Comparison of ENCODE assay signal across 13 cellular contexts in the genomic region with DNA sequence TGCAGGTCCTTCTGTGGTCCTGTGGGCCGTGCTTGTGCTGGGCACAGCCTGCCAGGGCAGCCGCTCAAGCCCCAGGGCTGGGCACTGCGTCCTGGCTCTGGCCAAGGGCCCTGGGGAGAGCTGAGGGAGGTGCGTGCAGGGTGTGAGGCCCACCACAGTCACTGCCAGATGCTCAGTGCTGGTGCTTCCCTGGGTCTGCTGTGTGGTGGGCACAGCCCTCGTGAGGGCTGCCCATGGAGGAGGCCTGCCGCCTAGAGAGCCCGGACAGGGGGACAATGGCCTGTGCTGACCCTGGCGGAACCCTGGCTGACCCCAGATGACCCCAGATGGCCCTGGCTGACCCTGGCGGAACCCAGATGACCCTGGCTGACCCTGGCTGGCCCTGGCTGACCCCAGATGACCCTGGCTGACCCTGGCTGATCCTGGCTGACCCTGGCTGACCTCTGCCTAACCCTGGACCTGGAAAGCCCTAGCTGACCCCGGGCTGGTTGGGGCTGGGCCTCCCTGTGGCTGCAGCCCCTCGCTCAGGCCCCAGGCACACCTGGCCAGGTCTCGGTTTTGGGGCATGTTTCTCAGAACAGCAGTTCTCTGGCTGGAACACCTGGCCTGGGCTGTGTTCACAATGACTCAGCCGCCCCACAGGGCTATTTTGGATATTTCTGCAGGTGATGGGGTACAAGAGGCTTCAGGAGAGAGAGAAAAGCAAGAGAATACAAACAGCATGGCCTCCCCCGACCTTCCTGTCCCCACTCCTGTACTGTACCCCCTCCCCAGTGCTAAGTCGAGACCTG. TPM values are rescaled to one million over a fixed set of nuclear protein-coding genes. Genes with fewer than 3 reads are reported as not detected.
DNase-seq lines count a peak whose midpoint lies in the region; ATAC-seq and TF ChIP-seq lines count a peak whose summit lies in the region.
"Had no signal": no experiment of that assay in that cellular context is flagged by ENCODE, and none has a peak within 500 bp of the region (broad histone marks: within the 10 kb centered on the region; RNA-seq: fewer than 3 reads in every experiment).

No MANE protein-coding gene starts in this region.

- H3K36me3 ChIP-seq in right lobe of liver, result no peaks in the 10 kb centered on the region
- H3K36me3 ChIP-seq in HAP-1 (replicated peaks), result no peaks in the 10 kb centered on the region
- no peaks in the 10 kb centered on the region for H3K36me3 ChIP-seq in hepatocyte (replicated peaks; ENCODE audit: insufficient read depth, low read depth)

- peak; percentile 62 for DNase-seq in GM13977 (ENCODE audit: low spot score)
- DNase-seq in right lobe of liver, result peak in 2 of 3 donors; percentile 59 to 86
- no peak for DNase-seq in mucosa of gallbladder (ENCODE audit: low spot score)
- DNase-seq in NCI-H226, result no peak
- DNase-seq in HAP-1 (ENCODE audit: low spot score in 2 of 2), result no peak
- DNase-seq in hepatocyte (ENCODE audit: low spot score), result no peak
- DNase-seq: CD4-positive, alpha-beta memory T cell; NCI-H526 treated with DMSO at 0.1 percent for 48 hours; T1000 had no signal

- H3K9me3 ChIP-seq in right lobe of liver (no peaks in the 10 kb centered on the region), HAP-1 (no peaks in the 10 kb centered on the region), hepatocyte (ENCODE audit: low read depth) (no peaks in the 10 kb centered on the region)

- no peaks in the 10 kb centered on the region for H3K79me2 ChIP-seq in hepatocyte
- H3K79me2 ChIP-seq: parathyroid adenoma had no signal

- no peak overlapping the region for H3K4me3 ChIP-seq in right lobe of liver
- no peak overlapping the region for H3K4me3 ChIP-seq in HAP-1
- no peak overlapping the region for H3K4me3 ChIP-seq in hepatocyte
- H3K4me3 ChIP-seq: dorsolateral prefrontal cortex had no signal

- intact Hi-C loops in right lobe of liver (cut with DNase I), result loop anchor here in 1 of 2 donors (10.0 kb wide), 1 partner anchor 123 kb away; no protein-coding TSS in a partner anchor

- H3K27ac ChIP-seq in right lobe of liver, result peak overlapping the region in 1 of 3 donors; percentile 43
- no peak overlapping the region for H3K27ac ChIP-seq in hepatocyte
- H3K27ac ChIP-seq: dorsolateral prefrontal cortex, parathyroid adenoma had no signal

- TF ChIP-seq CTCF in GM13977 (IDR thresholded peaks at IDR 0.05; ENCODE audit: extremely low read depth, insufficient read depth, missing control alignments), result no peak
- no peak for TF ChIP-seq CTCF in right lobe of liver (IDR thresholded peaks at IDR 0.05)
- no peak for TF ChIP-seq CTCF in hepatocyte (IDR thresholded peaks at IDR 0.05; ENCODE audit: poor library complexity)

- WGBS in right lobe of liver (ENCODE audit: insufficient coverage, low coverage, low lambda C conversion rate, missing lambda C conversion rate), result 53% methylated on average over 5 of the region's 15 CpGs
- WGBS in hepatocyte (ENCODE audit: low lambda C conversion rate, missing lambda C conversion rate), result 47% methylated on average over 15 of the region's 15 CpGs

- no peak overlapping the region for H2AFZ ChIP-seq in hepatocyte
- H2AFZ ChIP-seq: parathyroid adenoma had no signal

- peaks cover 0 to 4% (median 0%) of the 10 kb centered on the region in 4 donors for H3K4me1 ChIP-seq in right lobe of liver
- H3K4me1 ChIP-seq in HAP-1, result no peaks in the 10 kb centered on the region
- H3K4me1 ChIP-seq in hepatocyte (ENCODE audit: insufficient read depth), result no peaks in the 10 kb centered on the region
- H3K4me1 ChIP-seq: parathyroid adenoma had no signal

- H3K27me3 ChIP-seq in right lobe of liver, result no peaks in the 10 kb centered on the region
- H3K27me3 ChIP-seq in HAP-1 (ENCODE audit: low read depth), result no peaks in the 10 kb centered on the region
- no peaks in the 10 kb centered on the region for H3K27me3 ChIP-seq in hepatocyte
- H3K27me3 ChIP-seq: dorsolateral prefrontal cortex had no signal

- no peak overlapping the region for H3K4me2 ChIP-seq in hepatocyte

- ATAC-seq in GM21529 (IDR thresholded peaks at IDR 0.05; ENCODE audit: unreplicated experiment), result peak; percentile 46
- ATAC-seq in HG03460 (IDR thresholded peaks at IDR 0.05; ENCODE audit: unreplicated experiment), result peak; percentile 49
- ATAC-seq in right lobe of liver, result peak; percentile 49 to 93 (median 70)

- no peak for TF ChIP-seq POLR2A in right lobe of liver (IDR thresholded peaks at IDR 0.05)

- in situ Hi-C loops in GM13977 (cut with MboI; ENCODE audit: low pct_unique_long_range_greater_than_20kb, low sequenced_read_pairs, unreplicated experiment) (no loop called here), HAP-1 (cut with MboI; ENCODE audit: low sequenced_read_pairs) (loop anchor here (10.0 kb wide), 1 partner anchor 123 kb away; no protein-coding TSS in a partner anchor)

- no peaks in the 10 kb centered on the region for H4K20me1 ChIP-seq in hepatocyte (ENCODE audit: insufficient read depth, poor library complexity, severe bottlenecking)

- H3K9me2 ChIP-seq in hepatocyte (replicated peaks; ENCODE audit: insufficient read depth), result no peaks in the 10 kb centered on the region

RNA-seq across cellular contexts. Expression of a gene that starts 55.4 kb away (rescaled TPM):
- total RNA-seq in right lobe of liver (1 to 10 TPM in 5 of 6 experiments, under 1 TPM in 1; 0.74 to 3.2 (median 2.2) TPM), mucosa of gallbladder (3.7 TPM), hepatocyte (2.3 and 3.0 TPM in 2 replicates)
- 3.0 and 5.8 TPM in 2 replicates for polyA plus RNA-seq in hepatocyte

Comparison
In these comparisons a context has a peak if more than half of its experiments do, and no peak if none do; other contexts are left out.
1. DNase-seq: peak in GM13977 (single experiment) and right lobe of liver (2 of 3); none in mucosa of gallbladder (single experiment), NCI-H226 (single experiment), HAP-1 (0 of 2) and hepatocyte (single experiment).
2. Peak in every context shown above with its lines, with median percentiles within 50 percentile points of each other: ATAC-seq.